31 cellular contexts compared by ENCODE assay signal in genomic region chr10:109191341-109191740, GRCh38.
"Had no signal": no experiment of that assay in that cellular context is flagged by ENCODE, and none has a peak within 500 bp of the region (broad histone marks: within the 10 kb centered on the region; RNA-seq: fewer than 3 reads in every experiment).

No MANE protein-coding gene starts in this region.

- ATAC-seq: activated CD4-positive, CD25-positive, alpha-beta regulatory T cell treated with anti-CD3 and anti-CD28 coated beads, Interleukin-2, amount 50 U/mL, for 24 hours; activated CD8-positive, alpha-beta T cell treated with anti-CD3 and anti-CD28 coated beads for 36 hours; activated naive CD8-positive, alpha-beta T cell treated with anti-CD3 and anti-CD28 coated beads, Interleukin-2, amount 50 U/mL, for 24 hours; activated T-cell treated with anti-CD3 and anti-CD28 coated beads, Interleukin-2, amount 50 U/mL, for 4 hours; activated T-helper 17 cell treated with anti-CD3 and anti-CD28 coated beads, Interleukin-2, amount 50 U/mL, for 72 hours; body of pancreas; effector memory CD8-positive, alpha-beta T cell; foreskin keratinocyte; gastrocnemius medialis; heart left ventricle had no signal

- H3K9me3 ChIP-seq: adrenal gland had no signal

- H3K4me3 ChIP-seq: adrenal gland, body of pancreas, esophagus muscularis mucosa, gastrocnemius medialis, heart left ventricle had no signal

- H3K27ac ChIP-seq: adrenal gland, body of pancreas, esophagus muscularis mucosa, foreskin keratinocyte, gastrocnemius medialis, heart left ventricle, WERI-Rb-1 had no signal

- DNase-seq: activated B cell treated with CpG ODN at 0.5 μM for 24 hours; activated CD4-positive, alpha-beta T cell treated with anti-CD3 and anti-CD28 coated beads for 48 hours; activated CD4-positive, alpha-beta T cell treated with anti-CD3 and anti-CD28 coated beads, Interleukin-2, amount 50 U/mL, for 1 hour; activated CD4-positive, alpha-beta T cell treated with anti-CD3 and anti-CD28 coated beads, Interleukin-2, amount 50 U/mL, for 48 hours; activated CD8-positive, alpha-beta memory T cell treated with anti-CD3 and anti-CD28 coated beads for 24 hours; activated CD8-positive, alpha-beta T cell treated with anti-CD3 and anti-CD28 coated beads for 36 hours; activated effector memory CD4-positive, alpha-beta T cell treated with Interleukin-2 at 50 U/mL for 16 hours; activated gamma-delta T cell treated with Interleukin-2 at 50 U/mL for 16 hours; activated naive CD4-positive, alpha-beta T cell treated with Interleukin-2 at 50 U/mL for 16 hours; activated naive CD8-positive, alpha-beta T cell treated with anti-CD3 and anti-CD28 coated beads for 36 hours; activated naive CD8-positive, alpha-beta T cell treated with anti-CD3 and anti-CD28 coated beads, Interleukin-2, amount 50 U/mL, for 24 hours; activated T-cell treated with anti-CD3 and anti-CD28 coated beads, Interleukin-2, amount 50 U/mL, for 4 hours; adrenal gland; amygdala; aorta; body of pancreas; caudate nucleus; cortex of kidney; dermis blood vessel endothelial cell; effector CD4-positive, alpha-beta T cell; effector memory CD8-positive, alpha-beta T cell; erythroblast; foreskin keratinocyte; gastrocnemius medialis; glutamatergic neuron; heart left ventricle; T1000; WERI-Rb-1 had no signal

- H3K36me3 ChIP-seq: adrenal gland, esophagus muscularis mucosa, gastrocnemius medialis, heart left ventricle, WERI-Rb-1 had no signal

- H3K27me3 ChIP-seq: adrenal gland, body of pancreas, esophagus muscularis mucosa, foreskin keratinocyte, gastrocnemius medialis, heart left ventricle had no signal

- H3K4me1 ChIP-seq: adrenal gland, body of pancreas, esophagus muscularis mucosa, foreskin keratinocyte, gastrocnemius medialis, heart left ventricle had no signal
